Comparison of ENCODE assay signal across 17 cellular contexts in the genomic region with DNA sequence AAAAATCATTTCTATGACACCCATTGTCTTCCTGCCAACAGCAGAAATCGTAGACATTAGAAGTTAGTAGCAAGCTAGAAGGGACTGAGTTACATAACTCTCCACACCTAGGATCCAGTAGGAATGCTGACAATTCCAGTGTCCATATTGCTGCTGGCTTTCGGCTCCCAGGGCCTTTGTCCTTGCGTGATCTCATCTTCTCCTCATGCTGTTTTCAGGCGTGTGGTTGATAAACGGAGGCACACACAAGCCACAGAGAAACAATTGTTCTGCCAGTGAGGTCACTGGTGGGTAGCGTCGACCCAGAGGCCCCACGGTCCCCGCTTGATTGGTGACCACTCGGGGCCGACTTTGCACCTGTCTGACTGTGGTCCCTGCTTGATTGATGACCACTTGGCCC. TPM values are rescaled to one million over a fixed set of nuclear protein-coding genes. Genes with fewer than 3 reads are reported as not detected.
A peak's percentile ranks its signal among the peaks of the same experiment; 100 is the strongest.
DNase-seq lines count a peak whose midpoint lies in the region; ATAC-seq and TF ChIP-seq lines count a peak whose summit lies in the region.
"Had no signal": no experiment of that assay in that cellular context is flagged by ENCODE, and none has a peak within 500 bp of the region (broad histone marks: within the 10 kb centered on the region; RNA-seq: fewer than 3 reads in every experiment).

No MANE protein-coding gene starts in this region.

- no peak overlapping the region for H3K4me3 ChIP-seq in foreskin fibroblast (ENCODE audit: low read depth in 1 of 2, low read length in 2 of 2)
- H3K4me3 ChIP-seq: BLaER1, GM23248 had no signal

- DNase-seq in Right ventricle myocardium inferior (ENCODE audit: missing footprints) (peak; percentile 39), cardiac septum (ENCODE audit: low spot score) (no peak), pons (ENCODE audit: low spot score) (peak; percentile 52), substantia nigra (lab: John Stamatoyannopoulos, UW) (peak in 1 of 49 donors; percentile 57), MV-4-11 (lab: John Stamatoyannopoulos, UW) (no peak), foreskin fibroblast (no peak)
- DNase-seq: DMS53, GF-D8, GM23248, H7 had no signal

- TF ChIP-seq CTCF in foreskin fibroblast (IDR thresholded peaks at IDR 0.05; ENCODE audit: low read depth, low read length), result no peak

- H3K27ac ChIP-seq in cingulate gyrus (ENCODE audit: low read depth, low read length), result peak overlapping the region; percentile 69
- H3K27ac ChIP-seq in substantia nigra (ENCODE audit: low read depth, low read length, poor library complexity, severe bottlenecking), result peak overlapping the region; percentile 82
- H3K27ac ChIP-seq: 22Rv1, BLaER1, GM23248 had no signal

- intact Hi-C loops in Right ventricle myocardium inferior (cut with DNase I) (no loop called here), cardiac septum (cut with DNase I) (no loop called here)

- no peak for ATAC-seq in Right ventricle myocardium inferior
- no peak for ATAC-seq in GM21737 (IDR thresholded peaks at IDR 0.05; ENCODE audit: unreplicated experiment)

RNA-seq across cellular contexts. Expression of a gene that starts 31.6 kb away (rescaled TPM):
- total RNA-seq in Right ventricle myocardium inferior (not detected), cardiac septum (0.46 TPM)
- total RNA-seq: A673, GM23248, HT-29 had no signal

RNA-seq across cellular contexts. Expression of a gene that starts 48.7 kb away (rescaled TPM):
- total RNA-seq in Right ventricle myocardium inferior, result 5.2 TPM
- 13.7 TPM for total RNA-seq in cardiac septum
- total RNA-seq: A673; CD8-positive, alpha-beta memory T cell; HT-29 had no signal

Comparison
In these comparisons a context has a peak if more than half of its experiments do, and no peak if none do; other contexts are left out.
1. DNase-seq: peak in Right ventricle myocardium inferior (single experiment) and pons (single experiment); none in cardiac septum (single experiment), MV-4-11 (single experiment) and foreskin fibroblast (0 of 2).